25 cellular contexts compared by ENCODE assay signal in genomic region chr5:10880934-10881333, GRCh38.
"Had no signal": no experiment of that assay in that cellular context is flagged by ENCODE, and none has a peak within 500 bp of the region (broad histone marks: within the 10 kb centered on the region; RNA-seq: fewer than 3 reads in every experiment).

No MANE protein-coding gene starts in this region.

- H3K79me2 ChIP-seq: hepatocyte had no signal

- H3K4me3 Mint-ChIP-seq: immature natural killer cell, mesothelial cell of epicardium had no signal

- H3K36me3 ChIP-seq: esophagus muscularis mucosa, gastroesophageal sphincter, heart left ventricle, left lung, lower lobe of right lung had no signal

- H3K27ac ChIP-seq: coronary artery, dorsolateral prefrontal cortex, esophagus muscularis mucosa, foreskin keratinocyte, gastroesophageal sphincter, heart left ventricle, hepatocyte, left lung, lower lobe of right lung had no signal

- H2AFZ ChIP-seq: hepatocyte had no signal

- H3K9me3 ChIP-seq: esophagus muscularis mucosa, gastroesophageal sphincter, left lung, lower lobe of right lung, mucosa of descending colon had no signal

- H3K27ac Mint-ChIP-seq: immature natural killer cell, mesothelial cell of epicardium had no signal

- H3K4me1 Mint-ChIP-seq: immature natural killer cell had no signal

- H3K4me1 ChIP-seq: esophagus muscularis mucosa, foreskin keratinocyte, gastroesophageal sphincter, heart left ventricle, left lung, lower lobe of right lung had no signal

- H3K4me2 ChIP-seq: hepatocyte had no signal

- DNase-seq: dermis blood vessel endothelial cell; dorsolateral prefrontal cortex; effector CD4-positive, alpha-beta T cell; effector memory CD4-positive, alpha-beta T cell; foreskin keratinocyte; heart left ventricle; hypothalamus; immature natural killer cell; islet precursor cell; kidney; kidney glomerular epithelial cell; left cardiac atrium; left lung; left ventricle myocardium superior; lower lobe of right lung; mesenchymal stem cell; mucosa of descending colon had no signal

- ATAC-seq: foreskin keratinocyte, gastroesophageal sphincter, heart left ventricle, left cardiac atrium, left lung, left ventricle myocardium superior, lower lobe of right lung, mucosa of descending colon had no signal

- FAIRE-seq: colon, endothelial cell of umbilical vein, frontal cortex, kidney had no signal

- H3K4me3 ChIP-seq: coronary artery, esophagus muscularis mucosa, gastroesophageal sphincter, heart left ventricle, hepatocyte, left lung, lower lobe of right lung, mucosa of descending colon had no signal

- H3K36me3 Mint-ChIP-seq: immature natural killer cell, mesothelial cell of epicardium had no signal

- H3K27me3 ChIP-seq: dorsolateral prefrontal cortex, heart left ventricle, hepatocyte, left lung had no signal
